ENCODE assay signal across 8 cellular contexts in the genomic region with DNA sequence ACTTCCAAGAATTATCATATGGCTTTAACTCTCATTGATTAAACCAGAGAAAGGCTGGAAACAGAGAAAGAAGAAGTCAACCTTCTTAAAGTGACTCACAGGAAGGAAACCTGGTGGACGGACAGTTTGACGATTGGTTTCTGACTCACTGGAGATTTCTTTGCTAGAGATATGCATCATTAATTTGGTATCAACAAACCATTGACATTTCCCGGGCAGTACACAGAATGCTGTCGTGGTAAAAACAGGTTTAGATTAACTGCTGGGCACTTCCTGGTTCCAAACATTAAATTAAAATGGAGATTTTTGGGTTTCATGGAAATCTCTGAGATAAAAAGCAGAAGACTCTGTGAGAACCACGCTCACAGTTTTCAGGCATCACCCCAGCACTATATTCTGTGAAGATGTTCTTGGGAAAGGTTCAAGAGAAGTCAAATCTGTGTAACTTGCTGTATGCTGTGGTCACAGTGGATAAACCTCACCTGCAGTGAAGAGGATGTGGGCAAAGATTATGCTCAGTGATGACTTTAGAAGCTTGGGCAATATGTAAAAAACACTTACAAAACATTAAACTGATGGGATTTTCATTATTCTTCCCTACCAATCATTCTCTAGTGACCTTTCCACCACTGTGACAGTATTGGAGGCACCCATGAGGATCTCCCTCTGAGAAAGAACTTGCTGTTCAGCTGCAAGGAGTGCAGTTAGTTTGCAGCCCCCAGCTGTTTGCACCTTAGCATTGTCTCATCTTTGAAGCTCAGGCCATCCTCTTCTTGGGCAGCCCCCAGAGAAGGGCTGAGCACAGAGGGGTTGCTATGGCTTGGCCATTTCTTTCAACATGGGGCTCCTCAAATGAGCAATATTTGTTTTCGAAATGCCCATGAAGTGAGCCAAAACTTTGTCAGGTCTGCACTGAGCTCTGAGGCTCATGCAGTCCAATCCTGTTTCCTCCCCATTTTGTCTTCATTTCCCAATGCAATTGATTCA.
DNase-seq lines count a peak whose midpoint lies in the region; ATAC-seq, FAIRE-seq and TF ChIP-seq lines count a peak whose summit lies in the region.

No MANE protein-coding gene starts in this region.

- intact Hi-C loops in stomach (cut with DNase I; ENCODE audit: low total_unique reads) (no loop called here), esophagus muscularis mucosa (cut with DNase I) (no loop called here)

- no peaks in the 10 kb centered on the region for H3K27me3 ChIP-seq in stomach
- H3K27me3 ChIP-seq in esophagus muscularis mucosa: no peaks in the 10 kb centered on the region

- no peaks in the 10 kb centered on the region for H3K36me3 ChIP-seq in stomach
- H3K36me3 ChIP-seq in esophagus muscularis mucosa: no peaks in the 10 kb centered on the region

- peak overlapping the region; percentile 82 for H3K4me3 Mint-ChIP-seq in activated naive CD4-positive, alpha-beta T cell treated with anti-CD3 and anti-CD28 coated beads, Interleukin-2, amount 50 U/mL, for 24 hours
- H3K4me3 Mint-ChIP-seq in chondrocyte (ENCODE audit: unreplicated experiment): no peak overlapping the region

- H3K27ac Mint-ChIP-seq in activated naive CD4-positive, alpha-beta T cell treated with anti-CD3 and anti-CD28 coated beads, Interleukin-2, amount 50 U/mL, for 24 hours: peak overlapping the region; percentile 99
- no peak overlapping the region for H3K27ac Mint-ChIP-seq in chondrocyte (ENCODE audit: unreplicated experiment)

- FAIRE-seq in GM18507 (lab: Jason Lieb, UNC): peak; percentile 88

- peaks cover 7% of the 10 kb centered on the region for H3K36me3 Mint-ChIP-seq in activated naive CD4-positive, alpha-beta T cell treated with anti-CD3 and anti-CD28 coated beads, Interleukin-2, amount 50 U/mL, for 24 hours
- H3K36me3 Mint-ChIP-seq in chondrocyte (ENCODE audit: low read depth): no peaks in the 10 kb centered on the region

- H3K4me1 Mint-ChIP-seq in activated naive CD4-positive, alpha-beta T cell treated with anti-CD3 and anti-CD28 coated beads, Interleukin-2, amount 50 U/mL, for 24 hours: peaks cover 89% of the 10 kb centered on the region
- peaks cover 57% of the 10 kb centered on the region for H3K4me1 Mint-ChIP-seq in chondrocyte (ENCODE audit: low read depth)

- DNase-seq in GM18507 (ENCODE audit: extremely low spot score, insufficient read length, low read depth) (no peak), NOMO-1 treated with DMSO at 0.1 percent for 48 hours (lab: John Stamatoyannopoulos, UW; ENCODE audit: unreplicated experiment) (peak; percentile 94), pulmonary artery endothelial cell (ENCODE audit: low read depth, low spot score) (peak; percentile 22), stomach (no peak), chondrocyte (ENCODE audit: low spot score) (no peak), esophagus muscularis mucosa (ENCODE audit: extremely low spot score) (no peak)

- WGBS in stomach, 5 donors: 48 to 65% (median 60%) methylated on average over 6 of the region's 6 CpGs
- 62% methylated on average over 6 of the region's 6 CpGs for WGBS in esophagus muscularis mucosa

- H3K4me1 ChIP-seq in stomach (peaks cover 10 to 15% (median 11%) of the 10 kb centered on the region in 4 donors), esophagus muscularis mucosa (peaks cover 9 to 15% (median 13%) of the 10 kb centered on the region in 4 donors)

- no peak for TF ChIP-seq EP300 in stomach (IDR thresholded peaks at IDR 0.05)
- no peak for TF ChIP-seq EP300 in esophagus muscularis mucosa (IDR thresholded peaks at IDR 0.05)

- no peak overlapping the region for H3K4me3 ChIP-seq in stomach
- H3K4me3 ChIP-seq in esophagus muscularis mucosa: no peak overlapping the region

- no peaks in the 10 kb centered on the region for H3K9me3 Mint-ChIP-seq in activated naive CD4-positive, alpha-beta T cell treated with anti-CD3 and anti-CD28 coated beads, Interleukin-2, amount 50 U/mL, for 24 hours
- H3K9me3 Mint-ChIP-seq in chondrocyte (ENCODE audit: low read depth): peaks cover 8% of the 10 kb centered on the region

- H3K27me3 Mint-ChIP-seq in activated naive CD4-positive, alpha-beta T cell treated with anti-CD3 and anti-CD28 coated beads, Interleukin-2, amount 50 U/mL, for 24 hours: no peaks in the 10 kb centered on the region
- no peaks in the 10 kb centered on the region for H3K27me3 Mint-ChIP-seq in chondrocyte (ENCODE audit: low read depth)

- peak; percentile 49 for ATAC-seq in HG02678 (IDR thresholded peaks at IDR 0.05; ENCODE audit: unreplicated experiment)

- TF ChIP-seq CTCF in stomach (IDR thresholded peaks at IDR 0.05): no peak
- no peak for TF ChIP-seq CTCF in chondrocyte (IDR thresholded peaks at IDR 0.05)
- TF ChIP-seq CTCF in esophagus muscularis mucosa (IDR thresholded peaks at IDR 0.05): no peak

- H3K9me3 ChIP-seq in stomach: no peaks in the 10 kb centered on the region
- H3K9me3 ChIP-seq in esophagus muscularis mucosa: no peaks in the 10 kb centered on the region

- H3K27ac ChIP-seq in stomach (peak overlapping the region in 2 of 5 donors; percentile 23 to 50), esophagus muscularis mucosa (replicated peaks in 1 of 4) (peak overlapping the region in 1 of 4 donors; percentile 20)

- no peak for TF ChIP-seq POLR2A in stomach (IDR thresholded peaks at IDR 0.05)
- TF ChIP-seq POLR2A in esophagus muscularis mucosa (IDR thresholded peaks at IDR 0.05; ENCODE audit: low read depth): no peak

Comparison
In these comparisons a context has a peak if more than half of its experiments do, and no peak if none do; other contexts are left out.
1. DNase-seq: peak in NOMO-1 treated with DMSO at 0.1 percent for 48 hours (single experiment) and pulmonary artery endothelial cell (single experiment); none in GM18507 (single experiment), stomach (single experiment), chondrocyte (single experiment) and esophagus muscularis mucosa (single experiment).